In the genomic region with DNA sequence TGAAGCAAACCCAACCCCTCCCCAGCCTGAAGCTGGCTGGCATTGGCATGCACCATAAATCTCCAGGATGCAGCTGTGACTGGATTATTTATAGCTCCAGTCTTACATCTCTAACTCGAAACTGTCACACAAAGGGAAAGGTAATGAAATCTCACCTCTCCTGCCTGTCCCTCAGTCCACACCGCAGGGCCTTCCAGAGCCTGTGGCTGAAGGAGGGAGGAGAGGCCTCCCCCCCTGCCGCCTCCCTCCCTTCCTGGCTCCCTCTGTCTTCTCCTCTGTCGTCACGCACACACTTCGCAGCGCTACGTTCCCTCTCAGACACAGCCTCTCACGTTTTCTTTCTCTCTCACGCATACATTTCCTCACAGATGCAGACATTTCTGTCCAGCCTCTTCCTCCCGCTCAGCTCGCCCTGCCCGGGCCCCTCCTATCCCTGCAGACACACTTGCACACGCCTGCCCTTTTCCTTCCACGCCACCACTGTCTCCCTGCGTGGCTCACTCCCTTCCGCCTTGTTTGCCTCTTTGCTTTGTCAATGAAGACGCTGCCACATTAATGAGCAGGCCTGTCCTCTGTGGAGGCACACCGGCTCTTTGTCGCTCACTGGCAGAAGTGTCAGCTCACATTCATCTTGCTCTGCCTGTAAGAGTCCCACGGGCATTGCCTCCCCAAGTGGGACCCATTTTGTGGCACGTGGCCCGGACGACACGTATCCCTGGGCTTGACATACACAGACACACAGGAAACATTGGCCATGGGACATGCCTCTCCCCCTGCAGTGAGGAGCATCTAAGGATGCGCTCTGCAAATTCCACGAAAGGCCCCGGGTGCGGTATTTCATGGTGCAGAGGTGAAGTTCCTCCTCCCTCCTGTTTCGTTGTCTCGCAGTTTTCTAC, we compare ENCODE assay signal across 8 cellular contexts. TPM values are rescaled to one million over a fixed set of nuclear protein-coding genes. Genes with fewer than 3 reads are reported as not detected.
A peak's percentile ranks its signal among the peaks of the same experiment; 100 is the strongest.
DNase-seq lines count a peak whose midpoint lies in the region; ATAC-seq and TF ChIP-seq lines count a peak whose summit lies in the region.

No MANE protein-coding gene starts in this region.

- POLR2A ChIA-PET in RWPE1 (lab: Yijun Ruan, JAX; ENCODE audit: low non-redundant PET) = no interaction called here

- no peaks in the 10 kb centered on the region for H3K4me1 ChIP-seq in foreskin keratinocyte

- no peaks in the 10 kb centered on the region for H3K27me3 ChIP-seq in foreskin keratinocyte

- CTCF ChIA-PET in RWPE1 (lab: Yijun Ruan, JAX) = interaction anchor here (0.9 kb wide), 1 partner anchor 69 kb away, joined by 7 read pairs; no protein-coding TSS in a partner anchor

- DNase-seq in GM03348 (ENCODE audit: low spot score) (peak; percentile 74), RWPE1 (ENCODE audit: low spot score) (no peak), foreskin keratinocyte (no peak), retina (peak; percentile 87), HPDE6-E6E7 (ENCODE audit: extremely low spot score) (no peak), amniotic stem cell (lab: John Stamatoyannopoulos, UW) (no peak), NCI-H1105 (lab: John Stamatoyannopoulos, UW) (no peak)

- no peak for TF ChIP-seq CTCF in RWPE1 (conservative IDR thresholded peaks at IDR 0.05; ENCODE audit: low read depth)
- no peak for TF ChIP-seq CTCF in foreskin keratinocyte (conservative IDR thresholded peaks at IDR 0.05)

- H3K27ac ChIP-seq in RWPE1 = peak overlapping the region; percentile 66
- no peak overlapping the region for H3K27ac ChIP-seq in foreskin keratinocyte

- ATAC-seq in HG03159 (IDR thresholded peaks at IDR 0.05; ENCODE audit: unreplicated experiment) = peak; percentile 49
- ATAC-seq in foreskin keratinocyte = peak; percentile 55

RNA-seq across cellular contexts. Expression of gene IRF2BPL, which starts 27.9 kb away (rescaled TPM):
- 20.2 and 20.7 TPM in 2 replicates for total RNA-seq in foreskin keratinocyte
- 8.0 and 8.7 TPM in 2 replicates for polyA plus RNA-seq in foreskin keratinocyte

Comparison
In these comparisons a context has a peak if more than half of its experiments do, and no peak if none do; other contexts are left out.
1. DNase-seq: peak in GM03348 (single experiment) and retina (single experiment); none in RWPE1 (single experiment), foreskin keratinocyte (0 of 2), HPDE6-E6E7 (single experiment), amniotic stem cell (single experiment) and NCI-H1105 (single experiment).